Comparison of ENCODE assay signal across 23 cellular contexts in the genomic region with DNA sequence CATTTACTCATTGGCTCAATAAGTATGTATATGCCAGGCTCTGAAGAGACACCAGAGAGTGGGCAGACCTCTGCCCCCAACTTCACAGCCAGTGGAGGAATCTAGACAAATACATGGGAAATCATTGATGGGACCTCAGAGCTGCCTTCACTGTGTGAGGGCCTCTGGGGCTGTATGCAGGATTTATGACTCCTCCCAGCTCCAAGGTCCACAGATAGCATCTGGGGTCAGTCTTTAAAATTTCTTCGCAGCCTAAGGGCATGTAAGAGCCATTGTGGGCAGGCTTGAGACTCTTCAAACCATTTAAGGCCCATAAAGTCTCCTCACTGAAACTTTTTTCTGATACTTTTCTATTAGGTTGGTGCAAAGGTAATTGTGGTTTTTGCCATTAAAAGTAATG.
"Had no signal": no experiment of that assay in that cellular context is flagged by ENCODE, and none has a peak within 500 bp of the region (broad histone marks: within the 10 kb centered on the region; RNA-seq: fewer than 3 reads in every experiment).

No MANE protein-coding gene starts in this region.

- H3K4me3 Mint-ChIP-seq: memory B cell; natural killer cell treated with Interleukin-12 subunit alpha and Interleukin-12 subunit beta and Interleukin-15 and Interleukin-18, amount 100 ng/mL, for 72 hours; neural crest cell; stimulated activated memory B cell treated with anti-CD40 and anti-IgM and Interleukin-4, amounts not matched to agents 10 μg/mL and 1 μg/mL and 100 μg/mL, for 72 hours; type B pancreatic cell had no signal

- H3K9me3 ChIP-seq: esophagus muscularis mucosa, neutrophil, spleen, testis, tibial artery had no signal

- H3K79me2 ChIP-seq: parathyroid adenoma had no signal

- H3K4me1 ChIP-seq: parathyroid adenoma, testis, tibial artery had no signal

- H3K4me3 ChIP-seq: coronary artery, esophagus muscularis mucosa, lung, spleen, testis, tibial artery had no signal

- H3K27me3 Mint-ChIP-seq: memory B cell; naive B cell; natural killer cell treated with Interleukin-12 subunit alpha and Interleukin-12 subunit beta and Interleukin-15 and Interleukin-18, amount 100 ng/mL, for 72 hours; progenitor cell of endocrine pancreas; stimulated activated memory B cell treated with anti-CD40 and anti-IgM and Interleukin-4, amounts not matched to agents 10 μg/mL and 1 μg/mL and 100 μg/mL, for 72 hours; type B pancreatic cell had no signal

- H3K27ac Mint-ChIP-seq: memory B cell; natural killer cell treated with Interleukin-12 subunit alpha and Interleukin-12 subunit beta and Interleukin-15 and Interleukin-18, amount 100 ng/mL, for 72 hours; progenitor cell of endocrine pancreas; type B pancreatic cell had no signal

- H3K36me3 Mint-ChIP-seq: memory B cell; naive B cell; natural killer cell treated with Interleukin-12 subunit alpha and Interleukin-12 subunit beta and Interleukin-15 and Interleukin-18, amount 100 ng/mL, for 72 hours; stimulated activated memory B cell treated with anti-CD40 and anti-IgM and Interleukin-4, amounts not matched to agents 10 μg/mL and 1 μg/mL and 100 μg/mL, for 72 hours had no signal

- H3K27me3 ChIP-seq: esophagus muscularis mucosa, neutrophil, spleen, testis, tibial artery had no signal

- ATAC-seq: left lobe of liver; natural killer cell treated with Interleukin-12 subunit alpha and Interleukin-12 subunit beta and Interleukin-15 and Interleukin-18, amount 100 ng/mL, for 72 hours; sciatic nerve; stimulated activated memory B cell treated with anti-CD40 and anti-IgM and Interleukin-4, amounts not matched to agents 10 μg/mL and 1 μg/mL and 100 μg/mL, for 72 hours; stimulated activated naive CD8-positive, alpha-beta T cell treated with anti-CD3 and anti-CD28 coated beads, Interleukin-15, Interleukin-2, amounts not matched to agents 100 U/mL and 50 U/mL, for 24 hours had no signal

- H3K9ac ChIP-seq: parathyroid adenoma had no signal

- DNase-seq: dermis blood vessel endothelial cell; effector memory CD4-positive, alpha-beta T cell; foreskin melanocyte; naive B cell; spleen; stimulated activated CD4-positive, alpha-beta T cell treated with anti-CD3 and anti-CD28 coated beads, Interleukin-4, amount 100 ng/mL, for 4 hours; stimulated activated naive CD8-positive, alpha-beta T cell treated with anti-CD3 and anti-CD28 coated beads, Interleukin-15, Interleukin-2, amounts not matched to agents 100 U/mL and 50 U/mL, for 24 hours; substantia nigra; testis; tibial artery had no signal

- H3K36me3 ChIP-seq: esophagus muscularis mucosa, neutrophil, spleen, tibial artery had no signal

- H3K27ac ChIP-seq: coronary artery, esophagus muscularis mucosa, neutrophil, parathyroid adenoma, spleen, testis, tibial artery had no signal
